In genomic region chr16:77669057-77669456, GRCh38 we compare ENCODE assay signal across 9 cellular contexts.
"Had no signal": no experiment of that assay in that cellular context is flagged by ENCODE, and none has a peak within 500 bp of the region (broad histone marks: within the 10 kb centered on the region; RNA-seq: fewer than 3 reads in every experiment).

No MANE protein-coding gene starts in this region.

- H3K36me3 Mint-ChIP-seq: IgD-negative memory B cell had no signal

- H3K4me3 Mint-ChIP-seq: IgD-negative memory B cell had no signal

- H3K4me1 Mint-ChIP-seq: IgD-negative memory B cell had no signal

- H3K27ac Mint-ChIP-seq: IgD-negative memory B cell had no signal

- H3K4me3 ChIP-seq: K562 had no signal

- H3K9me3 Mint-ChIP-seq: IgD-negative memory B cell had no signal

- DNase-seq: IMR-90, Karpas-422, KBM-7, KG1 had no signal

- H3K9ac ChIP-seq: KMS-11 had no signal

- H3K27ac ChIP-seq: HL-60, KMS-11 had no signal

- ATAC-seq: HepG2, K562 had no signal

- H3K4me2 ChIP-seq: KMS-11 had no signal

- H3K27me3 Mint-ChIP-seq: IgD-negative memory B cell had no signal
